In genomic region chr16:9007177-9007794, GRCh38 we compare ENCODE assay signal across 1 cellular context.
TF ChIP-seq lines count a peak whose summit lies in the region.

No MANE protein-coding gene starts in this region.

TF ChIP-seq in K562, 482 proteins besides CTCF, POLR2A, EP300 and RAD21 (continues in another document):
- TF ChIP-seq L3MBTL2 (IDR thresholded peaks at IDR 0.05): peak; percentile 50; the same call in 1 of the 2 replicates
- no peak for TF ChIP-seq TARDBP (IDR thresholded peaks at IDR 0.05)
- TF ChIP-seq ZNF253 (CRISPR knock-in tag; conservative IDR thresholded peaks at IDR 0.05): no peak
- TF ChIP-seq RBM17 (IDR thresholded peaks at IDR 0.05; ENCODE audit: borderline replicate concordance, low read depth, low read length): no peak
- no peak for TF ChIP-seq PYGO2 (tag; IDR thresholded peaks at IDR 0.05)
- TF ChIP-seq IRF1 (CRISPR knock-in tag; IDR thresholded peaks at IDR 0.05; ENCODE audit: borderline replicate concordance): no peak
- TF ChIP-seq ATF7 (IDR thresholded peaks at IDR 0.05): peak; percentile 46; the same call in 1 of the 2 replicates
- no peak for TF ChIP-seq GTF2E2 (tag; IDR thresholded peaks at IDR 0.05)
- no peak for TF ChIP-seq SOX6 (IDR thresholded peaks at IDR 0.05)
- peak; percentile 20; the same call in 1 of the 2 replicates for TF ChIP-seq CBFA2T3 (IDR thresholded peaks at IDR 0.05)
- TF ChIP-seq HMBOX1 (IDR thresholded peaks at IDR 0.05): peak; percentile 68; the same call in 1 of the 2 replicates
- peak in 1 of 2 experiments; percentile 26 for TF ChIP-seq E2F6 (IDR thresholded peaks at IDR 0.05; ENCODE audit: borderline replicate concordance in 1 of 2, extremely low read depth in 1 of 2, insufficient read depth in 1 of 2, insufficient read length in 1 of 2, low read depth in 1 of 2, low read length in 1 of 2, poor library complexity in 1 of 2, severe bottlenecking in 1 of 2)
- TF ChIP-seq GABPA (tag; conservative IDR thresholded peaks at IDR 0.05; ENCODE audit: low read depth): peak; percentile 61; the same call in 1 of the 2 replicates
- no peak for TF ChIP-seq ZNF639 (CRISPR knock-in tag; conservative IDR thresholded peaks at IDR 0.05 in 1 of 2, IDR thresholded peaks at IDR 0.05 in 1 of 2)
- TF ChIP-seq CEBPZ (IDR thresholded peaks at IDR 0.05; ENCODE audit: borderline replicate concordance, low read depth, low read length): no peak
- TF ChIP-seq ELK1 (CRISPR knock-in tag; IDR thresholded peaks at IDR 0.05): no peak
- no peak for TF ChIP-seq BDP1 (IDR thresholded peaks at IDR 0.05; ENCODE audit: insufficient read depth, insufficient read length)
- peak; percentile 22 for TF ChIP-seq HNRNPLL (IDR thresholded peaks at IDR 0.05; ENCODE audit: low read depth, low read length, poor library complexity, severe bottlenecking)
- TF ChIP-seq ELK3 (CRISPR knock-in tag; IDR thresholded peaks at IDR 0.05): no peak
- no peak for TF ChIP-seq TOE1 (IDR thresholded peaks at IDR 0.05; ENCODE audit: borderline replicate concordance)
- TF ChIP-seq TOE1 (CRISPR knock-in tag; IDR thresholded peaks at IDR 0.05; ENCODE audit: borderline replicate concordance, low read depth): no peak
- TF ChIP-seq MEIS2 (IDR thresholded peaks at IDR 0.05; ENCODE audit: partially characterized antibody): peak; percentile 44
- TF ChIP-seq ETV1 (tag; conservative IDR thresholded peaks at IDR 0.05; ENCODE audit: low read depth): peak; percentile 46; the same call in 1 of the 2 replicates
- TF ChIP-seq JUND (IDR thresholded peaks at IDR 0.05; ENCODE audit: borderline replicate concordance, low read depth, low read length): 0 out of 2 replicates have a peak, but pooled peaks have one; percentile 22
- peak; percentile 40; the same call in 1 of the 3 replicates for TF ChIP-seq JUND (tag; IDR thresholded peaks at IDR 0.05; ENCODE audit: borderline replicate concordance, low read depth, low read length)
- TF ChIP-seq RCOR1 (IDR thresholded peaks at IDR 0.05; ENCODE audit: borderline replicate concordance in 1 of 2, low read depth in 2 of 2, low read length in 2 of 2): 0 out of 4 replicates have a peak, but pooled peaks of 1 of the 2 experiments have one; percentile 24
- no peak for TF ChIP-seq E2F5 (CRISPR knock-in tag; IDR thresholded peaks at IDR 0.05)
- TF ChIP-seq MAX (CRISPR knock-in tag; IDR thresholded peaks at IDR 0.05): no peak
- 0 out of 2 replicates have a peak, but pooled peaks have one; percentile 11 for TF ChIP-seq DPF2 (IDR thresholded peaks at IDR 0.05)
- TF ChIP-seq KLF10 (CRISPR knock-in tag; IDR thresholded peaks at IDR 0.05): no peak
- no peak for TF ChIP-seq ATF1 (CRISPR knock-in tag; IDR thresholded peaks at IDR 0.05)
- peak; percentile 82 for TF ChIP-seq ATF1 (tag; IDR thresholded peaks at IDR 0.05)
- 0 out of 2 replicates have a peak, but pooled peaks have one; percentile 35 for TF ChIP-seq ZBTB40 (IDR thresholded peaks at IDR 0.05)
- TF ChIP-seq ZBTB40 (CRISPR knock-in tag; IDR thresholded peaks at IDR 0.05): no peak
- TF ChIP-seq CREB1 (IDR thresholded peaks at IDR 0.05): peak; percentile 85
- peak; percentile 67 for TF ChIP-seq CREB1 (CRISPR knock-in tag; IDR thresholded peaks at IDR 0.05)
- no peak for TF ChIP-seq KLF6 (CRISPR knock-in tag; IDR thresholded peaks at IDR 0.05; ENCODE audit: borderline replicate concordance)
- TF ChIP-seq GABPB1 (CRISPR knock-in tag; IDR thresholded peaks at IDR 0.05): peak; percentile 64
- TF ChIP-seq ZNF282 (CRISPR knock-in tag; IDR thresholded peaks at IDR 0.05): no peak
- no peak for TF ChIP-seq JUNB (CRISPR knock-in tag; conservative IDR thresholded peaks at IDR 0.05)
- TF ChIP-seq DDX20 (tag; IDR thresholded peaks at IDR 0.05; ENCODE audit: low read depth): no peak
- TF ChIP-seq KAT2B (IDR thresholded peaks at IDR 0.05; ENCODE audit: low read depth, low read length): no peak
- 0 out of 4 replicates have a peak, but pooled peaks of 1 of the 2 experiments have one; percentile 21 for TF ChIP-seq NRF1 (conservative IDR thresholded peaks at IDR 0.05 in 1 of 2, IDR thresholded peaks at IDR 0.05 in 1 of 2)
- TF ChIP-seq POLR2AphosphoS2 (IDR thresholded peaks at IDR 0.05; ENCODE audit: low read length): no peak
